In the genomic region with DNA sequence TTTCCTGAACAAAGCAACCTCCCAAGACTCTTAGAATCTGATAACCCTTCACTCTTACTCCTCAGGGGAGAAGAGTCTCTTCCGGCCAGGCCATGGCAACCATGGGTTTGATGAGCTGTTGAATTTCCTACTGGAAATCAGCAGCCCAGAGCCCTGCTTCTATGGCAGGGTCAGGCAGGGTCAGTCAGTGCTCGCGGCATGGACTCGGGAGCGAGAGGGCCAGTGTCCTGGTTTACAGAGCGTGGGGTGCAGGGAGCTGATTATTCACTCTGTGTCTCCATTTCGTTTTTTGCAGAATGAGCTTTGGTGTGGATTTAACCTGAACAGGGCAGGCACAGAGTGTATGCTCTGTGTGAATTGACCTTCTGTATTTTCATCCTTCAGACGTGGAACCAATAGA, we compare ENCODE assay signal across 23 cellular contexts.
"Had no signal": no experiment of that assay in that cellular context is flagged by ENCODE, and none has a peak within 500 bp of the region (broad histone marks: within the 10 kb centered on the region; RNA-seq: fewer than 3 reads in every experiment).

No MANE protein-coding gene starts in this region.

- H3K27ac ChIP-seq: adrenal gland, body of pancreas, epithelial cell of prostate had no signal

- H3K27ac Mint-ChIP-seq: activated CD4-positive, alpha-beta memory T cell treated with anti-CD3 and anti-CD28 coated beads, Interleukin-2, amount 10 ng/mL, durations not matched to agents 7 days and 5 days; activated CD4-positive, alpha-beta T cell treated with anti-CD3 and anti-CD28 coated beads for 36 hours; activated CD4-positive, alpha-beta T cell treated with anti-CD3 and anti-CD28 coated beads, Interleukin-2, amount 10 ng/mL, durations not matched to agents 7 days and 5 days; activated naive CD4-positive, alpha-beta T cell treated with anti-CD3 and anti-CD28 coated beads for 36 hours; activated naive CD4-positive, alpha-beta T cell treated with anti-CD3 and anti-CD28 coated beads, Interleukin-2, amount 50 U/mL, for 24 hours; activated naive CD8-positive, alpha-beta T cell treated with anti-CD3 and anti-CD28 coated beads for 36 hours; activated naive CD8-positive, alpha-beta T cell treated with anti-CD3 and anti-CD28 coated beads, Interleukin-2, amount 50 U/mL, for 24 hours; activated T-helper 1 cell treated with anti-CD3 and anti-CD28 coated beads, Interleukin-12 subunit alpha, Interleukin-12 subunit beta, Interleukin-2, Interleukin-4 antibody, amounts not matched to agents 30 ng/mL and 10 ng/mL and 1 ng/mL, durations not matched to agents 14 hours and 24 hours and 36 hours; activated T-helper 2 cell treated with anti-CD3 and anti-CD28 coated beads, Interferon-gamma antibody, Interleukin-2, Interleukin-4, amounts not matched to agents 10 μg/mL and 5 μg/mL and 100 μg/mL, durations not matched to agents 14 hours and 24 hours and 36 hours; effector memory CD8-positive, alpha-beta T cell had no signal

- H3K27me3 ChIP-seq: adrenal gland, body of pancreas had no signal

- H3K27me3 Mint-ChIP-seq: activated CD4-positive, alpha-beta memory T cell treated with anti-CD3 and anti-CD28 coated beads, Interleukin-2, amount 10 ng/mL, durations not matched to agents 7 days and 5 days; activated CD4-positive, alpha-beta T cell treated with anti-CD3 and anti-CD28 coated beads, Interleukin-2, amount 10 ng/mL, durations not matched to agents 7 days and 5 days; activated naive CD8-positive, alpha-beta T cell treated with anti-CD3 and anti-CD28 coated beads for 36 hours; activated naive CD8-positive, alpha-beta T cell treated with anti-CD3 and anti-CD28 coated beads, Interleukin-2, amount 50 U/mL, for 24 hours had no signal

- H3K36me3 ChIP-seq: adrenal gland had no signal

- H3K9me3 ChIP-seq: adrenal gland, body of pancreas had no signal

- H3K9me3 Mint-ChIP-seq: activated CD4-positive, alpha-beta memory T cell treated with anti-CD3 and anti-CD28 coated beads, Interleukin-2, amount 10 ng/mL, durations not matched to agents 7 days and 5 days; activated CD4-positive, alpha-beta T cell treated with anti-CD3 and anti-CD28 coated beads, Interleukin-2, amount 10 ng/mL, durations not matched to agents 7 days and 5 days; activated naive CD4-positive, alpha-beta T cell treated with anti-CD3 and anti-CD28 coated beads for 36 hours; activated naive CD4-positive, alpha-beta T cell treated with anti-CD3 and anti-CD28 coated beads, Interleukin-2, amount 50 U/mL, for 24 hours; activated naive CD8-positive, alpha-beta T cell treated with anti-CD3 and anti-CD28 coated beads for 36 hours; activated naive CD8-positive, alpha-beta T cell treated with anti-CD3 and anti-CD28 coated beads, Interleukin-2, amount 50 U/mL, for 24 hours; activated T-helper 1 cell treated with anti-CD3 and anti-CD28 coated beads, Interleukin-12 subunit alpha, Interleukin-12 subunit beta, Interleukin-2, Interleukin-4 antibody, amounts not matched to agents 30 ng/mL and 10 ng/mL and 1 ng/mL, durations not matched to agents 14 hours and 24 hours and 36 hours; activated T-helper 2 cell treated with anti-CD3 and anti-CD28 coated beads, Interferon-gamma antibody, Interleukin-2, Interleukin-4, amounts not matched to agents 10 μg/mL and 5 μg/mL and 100 μg/mL, durations not matched to agents 14 hours and 24 hours and 36 hours; effector memory CD8-positive, alpha-beta T cell had no signal

- H3K4me3 ChIP-seq: adrenal gland, body of pancreas had no signal

- H3K4me3 Mint-ChIP-seq: activated CD4-positive, alpha-beta memory T cell treated with anti-CD3 and anti-CD28 coated beads, Interleukin-2, amount 10 ng/mL, durations not matched to agents 7 days and 5 days; activated CD4-positive, alpha-beta T cell treated with anti-CD3 and anti-CD28 coated beads for 36 hours; activated CD4-positive, alpha-beta T cell treated with anti-CD3 and anti-CD28 coated beads, Interleukin-2, amount 10 ng/mL, durations not matched to agents 7 days and 5 days; activated naive CD4-positive, alpha-beta T cell treated with anti-CD3 and anti-CD28 coated beads for 36 hours; activated naive CD4-positive, alpha-beta T cell treated with anti-CD3 and anti-CD28 coated beads, Interleukin-2, amount 50 U/mL, for 24 hours; activated naive CD8-positive, alpha-beta T cell treated with anti-CD3 and anti-CD28 coated beads for 36 hours; activated naive CD8-positive, alpha-beta T cell treated with anti-CD3 and anti-CD28 coated beads, Interleukin-2, amount 50 U/mL, for 24 hours; activated T-helper 1 cell treated with anti-CD3 and anti-CD28 coated beads, Interleukin-12 subunit alpha, Interleukin-12 subunit beta, Interleukin-2, Interleukin-4 antibody, amounts not matched to agents 30 ng/mL and 10 ng/mL and 1 ng/mL, durations not matched to agents 14 hours and 24 hours and 36 hours; effector memory CD8-positive, alpha-beta T cell had no signal

- H3K4me1 Mint-ChIP-seq: activated CD4-positive, alpha-beta memory T cell treated with anti-CD3 and anti-CD28 coated beads, Interleukin-2, amount 10 ng/mL, durations not matched to agents 7 days and 5 days; activated CD4-positive, alpha-beta T cell treated with anti-CD3 and anti-CD28 coated beads for 36 hours; activated CD4-positive, alpha-beta T cell treated with anti-CD3 and anti-CD28 coated beads, Interleukin-2, amount 10 ng/mL, durations not matched to agents 7 days and 5 days; activated naive CD4-positive, alpha-beta T cell treated with anti-CD3 and anti-CD28 coated beads, Interleukin-2, amount 50 U/mL, for 24 hours; activated naive CD8-positive, alpha-beta T cell treated with anti-CD3 and anti-CD28 coated beads for 36 hours; activated naive CD8-positive, alpha-beta T cell treated with anti-CD3 and anti-CD28 coated beads, Interleukin-2, amount 50 U/mL, for 24 hours had no signal

- DNase-seq: activated CD4-positive, alpha-beta memory T cell treated with anti-CD3 and anti-CD28 coated beads, Interleukin-2, amount 10 ng/mL, durations not matched to agents 7 days and 5 days; activated CD4-positive, alpha-beta T cell treated with anti-CD3 and anti-CD28 coated beads for 36 hours; activated CD4-positive, alpha-beta T cell treated with anti-CD3 and anti-CD28 coated beads, Interleukin-2, amount 10 ng/mL, durations not matched to agents 7 days and 5 days; activated CD4-positive, alpha-beta T cell treated with anti-CD3 and anti-CD28 coated beads, Interleukin-2, amount 50 U/mL, for 4 hours; activated CD4-positive, CD25-positive, alpha-beta regulatory T cell; activated CD8-positive, alpha-beta memory T cell treated with anti-CD3 and anti-CD28 coated beads, Interleukin-2, amount 50 U/mL, for 48 hours; activated naive CD4-positive, alpha-beta T cell treated with anti-CD3 and anti-CD28 coated beads for 36 hours; activated naive CD8-positive, alpha-beta T cell treated with anti-CD3 and anti-CD28 coated beads for 36 hours; activated naive CD8-positive, alpha-beta T cell treated with anti-CD3 and anti-CD28 coated beads, Interleukin-2, amount 50 U/mL, for 24 hours; activated T-cell treated with anti-CD3 and anti-CD28 coated beads, Interleukin-2, amount 50 U/mL, for 48 hours; adrenal gland; amygdala; body of pancreas; cortex of kidney; dermis blood vessel endothelial cell; effector CD4-positive, alpha-beta T cell; effector memory CD8-positive, alpha-beta T cell; foreskin fibroblast; T-helper 2 cell had no signal

- H3K4me1 ChIP-seq: adrenal gland, body of pancreas had no signal

- H3K36me3 Mint-ChIP-seq: activated naive CD4-positive, alpha-beta T cell treated with anti-CD3 and anti-CD28 coated beads, Interleukin-2, amount 50 U/mL, for 24 hours; activated naive CD8-positive, alpha-beta T cell treated with anti-CD3 and anti-CD28 coated beads for 36 hours had no signal

- ATAC-seq: activated CD4-positive, alpha-beta T cell treated with anti-CD3 and anti-CD28 coated beads for 36 hours; activated naive CD8-positive, alpha-beta T cell treated with anti-CD3 and anti-CD28 coated beads, Interleukin-2, amount 50 U/mL, for 24 hours; body of pancreas; effector memory CD8-positive, alpha-beta T cell had no signal
